ENCODE assay signal across 14 cellular contexts in the genomic region with DNA sequence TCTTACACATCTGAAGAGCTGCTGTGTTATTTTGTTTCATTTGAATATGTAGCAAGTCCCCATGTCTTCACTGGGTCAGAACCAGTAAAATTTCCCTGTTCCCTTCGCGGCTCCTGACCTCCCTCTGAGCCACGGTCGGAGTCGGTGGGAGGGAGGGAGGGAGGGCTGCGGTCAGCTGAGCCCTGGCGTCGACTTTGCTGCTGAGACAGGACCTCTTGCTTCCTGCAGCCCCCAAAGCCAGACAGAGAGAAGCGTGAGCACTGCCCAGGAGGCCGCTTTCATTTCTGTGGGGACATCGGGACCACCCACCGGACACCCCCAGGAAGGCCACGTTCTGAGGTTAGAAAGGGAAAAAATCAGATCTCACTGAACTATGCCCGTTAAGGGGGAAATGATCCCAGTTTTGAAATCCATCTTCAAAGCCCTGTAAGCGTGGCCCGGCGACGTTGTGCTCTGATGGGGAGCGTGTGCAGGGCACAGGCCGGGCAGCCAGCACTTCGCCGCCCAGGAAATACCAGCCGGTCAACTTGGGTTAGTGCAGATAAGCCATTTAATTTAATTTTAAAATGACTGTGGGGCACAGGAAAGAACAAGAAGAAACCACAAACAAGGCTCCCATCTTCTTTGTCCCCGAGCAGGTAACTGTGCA. TPM values are rescaled to one million over a fixed set of nuclear protein-coding genes. Genes with fewer than 3 reads are reported as not detected.
A peak's percentile ranks its signal among the peaks of the same experiment; 100 is the strongest.
DNase-seq lines count a peak whose midpoint lies in the region; ATAC-seq and TF ChIP-seq lines count a peak whose summit lies in the region.
"Had no signal": no experiment of that assay in that cellular context is flagged by ENCODE, and none has a peak within 500 bp of the region (broad histone marks: within the 10 kb centered on the region; RNA-seq: fewer than 3 reads in every experiment).

No MANE protein-coding gene starts in this region.

- H3K27me3 ChIP-seq in thoracic aorta (replicated peaks; ENCODE audit: insufficient read depth), result no peaks in the 10 kb centered on the region
- H3K27me3 ChIP-seq: right lobe of liver had no signal

- H3K4me3 ChIP-seq in OCI-LY7 (ENCODE audit: low read depth, low read length, poor library complexity, severe bottlenecking), result no peak overlapping the region
- peak overlapping the region; percentile 40 for H3K4me3 ChIP-seq in coronary artery
- H3K4me3 ChIP-seq in thoracic aorta, result peak overlapping the region; percentile 59
- H3K4me3 ChIP-seq: right lobe of liver had no signal

- H3K4me2 ChIP-seq in OCI-LY7 (ENCODE audit: low read length), result peak overlapping the region; percentile 46; the same call in 1 of the 2 replicates

- no peak for TF ChIP-seq CTCF in OCI-LY7 (conservative IDR thresholded peaks at IDR 0.05; ENCODE audit: low read length)
- TF ChIP-seq CTCF in coronary artery (IDR thresholded peaks at IDR 0.05), result no peak
- no peak for TF ChIP-seq CTCF in thoracic aorta (IDR thresholded peaks at IDR 0.05)

- no peak overlapping the region for H3K27ac ChIP-seq in OCI-LY7 (ENCODE audit: low read depth, low read length, poor library complexity, severe bottlenecking)
- H3K27ac ChIP-seq in coronary artery, result no peak overlapping the region
- H3K27ac ChIP-seq in thoracic aorta, result no peak overlapping the region

- H3K36me3 ChIP-seq in OCI-LY7 (ENCODE audit: insufficient read depth, low read length) (no peaks in the 10 kb centered on the region), thoracic aorta (no peaks in the 10 kb centered on the region)
- H3K36me3 ChIP-seq: right lobe of liver had no signal

- BruUV-seq in OCI-LY7 (replicated peaks; lab: Mats Ljungman, UMichigan), result no TSS peak

- H2AFZ ChIP-seq in OCI-LY7 (ENCODE audit: low read length), result peak overlapping the region; percentile 1; the same call in 1 of the 2 replicates

- no peaks in the 10 kb centered on the region for H4K20me1 ChIP-seq in OCI-LY7 (ENCODE audit: insufficient read depth, low read length)

- intact Hi-C loops in OCI-LY7 (cut with micrococcal nuclease; ENCODE audit: unreplicated experiment), result no loop called here

- H3K79me2 ChIP-seq in OCI-LY7 (ENCODE audit: insufficient read depth, low read depth, low read length), result no peaks in the 10 kb centered on the region

- CTCF ChIA-PET in OCI-LY7 (lab: Charles Lee; ENCODE audit: unreplicated experiment), result no interaction called here

- ATAC-seq in thoracic aorta (ENCODE audit: insufficient number of reproducible peaks, low FRiP score, low read depth) (no peak), HG03442 (IDR thresholded peaks at IDR 0.05; ENCODE audit: unreplicated experiment) (no peak)
- ATAC-seq: right lobe of liver; stimulated activated naive B cell treated with anti-CD40 and anti-IgM and Interleukin-4, amounts not matched to agents 10 μg/mL and 1 μg/mL and 100 μg/mL, for 72 hours had no signal

- H3K4me1 ChIP-seq in OCI-LY7 (ENCODE audit: insufficient read depth, low read length, poor library complexity, severe bottlenecking), result no peaks in the 10 kb centered on the region
- peaks cover 6 to 10% of the 10 kb centered on the region in 2 donors for H3K4me1 ChIP-seq in thoracic aorta (ENCODE audit: control insufficient read depth in 1 of 2, low read depth in 2 of 2)

- H3K9me2 ChIP-seq in OCI-LY7 (ENCODE audit: insufficient read depth, low read length), result no peaks in the 10 kb centered on the region

- POLR2A ChIA-PET in OCI-LY7 (lab: Charles Lee), result no interaction called here

- H3K9me3 ChIP-seq in OCI-LY7 (ENCODE audit: low read length) (no peaks in the 10 kb centered on the region), thoracic aorta (no peaks in the 10 kb centered on the region)
- H3K9me3 ChIP-seq: right lobe of liver had no signal

- peak; percentile 11 for DNase-seq in activated naive CD4-positive, alpha-beta T cell treated with Interleukin-2 at 50 U/mL for 16 hours
- DNase-seq in activated naive CD4-positive, alpha-beta T cell (lab: John Stamatoyannopoulos, UW), result no peak
- no peak for DNase-seq in OCI-LY7 (ENCODE audit: low spot score)
- no peak for DNase-seq in coronary artery (ENCODE audit: low spot score)
- DNase-seq in thoracic aorta (ENCODE audit: low spot score), result no peak
- no peak for DNase-seq in NCI-H1436 (lab: John Stamatoyannopoulos, UW)
- no peak for DNase-seq in SW 1271 (lab: John Stamatoyannopoulos, UW)
- DNase-seq: DMS153; NCI-H1105 treated with DMSO at 0.1 percent for 48 hours; NK-92 treated with Interleukin-12 subunit alpha and Interleukin-12 subunit beta, amount 100 ng/mL, for 24 hours; right lobe of liver; SIG-M5; stimulated activated naive B cell treated with anti-CD40 and anti-IgM and Interleukin-4, amounts not matched to agents 10 μg/mL and 1 μg/mL and 100 μg/mL, for 72 hours had no signal

RNA-seq across cellular contexts. Expression of gene NOC4L, which starts 42.1 kb away (rescaled TPM):
- 25.0 and 31.0 TPM in 2 replicates for total RNA-seq in OCI-LY7 (2014; rRNA removed; shearing (Covaris generic))
- total RNA-seq in OCI-LY7 (2022) (43.7 and 47.6 TPM in 2 replicates), thoracic aorta (1 to 10 TPM; 5.9 to 8.5 TPM)

RNA-seq across cellular contexts. Expression of gene DDX51, which starts 42.2 kb away (rescaled TPM):
- 46.2 and 47.1 TPM in 2 replicates for total RNA-seq in OCI-LY7 (2014; rRNA removed; shearing (Covaris generic))
- total RNA-seq in OCI-LY7 (2022) (63.1 and 63.5 TPM in 2 replicates), thoracic aorta (10 to 100 TPM in 1 of 2 donors, 1 to 10 TPM in 1; 9.7 to 24.8 TPM)
